Comparison of ENCODE assay signal across 8 cellular contexts in genomic region chr5:119398713-119399492, GRCh38.
DNase-seq lines count a peak whose midpoint lies in the region; ATAC-seq lines count a peak whose summit lies in the region.

No MANE protein-coding gene starts in this region.

- peak overlapping the region; percentile 97 for H3K27ac Mint-ChIP-seq in activated naive CD8-positive, alpha-beta T cell treated with anti-CD3 and anti-CD28 coated beads, Interleukin-2, amount 50 U/mL, for 24 hours
- H3K27ac Mint-ChIP-seq in stimulated activated naive CD8-positive, alpha-beta T cell treated with anti-CD3 and anti-CD28 coated beads, Interleukin-15, amount 100 ng/mL, for 72 hours = peak overlapping the region; percentile 85 to 88

- peak; percentile 43 for DNase-seq in HK-2 (ENCODE audit: unreplicated experiment)
- no peak for DNase-seq in activated naive CD8-positive, alpha-beta T cell treated with anti-CD3 and anti-CD28 coated beads, Interleukin-2, amount 50 U/mL, for 24 hours
- peak; percentile 63 for DNase-seq in kidney glomerular epithelial cell (lab: John Stamatoyannopoulos, UW)
- DNase-seq in stimulated activated naive CD8-positive, alpha-beta T cell treated with anti-CD3 and anti-CD28 coated beads, Interleukin-15, amount 100 ng/mL, for 72 hours = no peak
- DNase-seq in middle frontal gyrus (ENCODE audit: extremely low spot score, low spot score) = no peak
- no peak for DNase-seq in NK-92 treated with Interleukin-12 subunit alpha and Interleukin-12 subunit beta, amount 100 ng/mL, for 24 hours (lab: John Stamatoyannopoulos, UW)
- no peak for DNase-seq in RPMI8226
- no peak for DNase-seq in DMS79 (lab: John Stamatoyannopoulos, UW)

- peaks cover 35% of the 10 kb centered on the region for H3K36me3 Mint-ChIP-seq in activated naive CD8-positive, alpha-beta T cell treated with anti-CD3 and anti-CD28 coated beads, Interleukin-2, amount 50 U/mL, for 24 hours (ENCODE audit: low read depth)

- H3K9me3 Mint-ChIP-seq in activated naive CD8-positive, alpha-beta T cell treated with anti-CD3 and anti-CD28 coated beads, Interleukin-2, amount 50 U/mL, for 24 hours = no peaks in the 10 kb centered on the region
- H3K9me3 Mint-ChIP-seq in stimulated activated naive CD8-positive, alpha-beta T cell treated with anti-CD3 and anti-CD28 coated beads, Interleukin-15, amount 100 ng/mL, for 72 hours = no peaks in the 10 kb centered on the region

- H3K4me1 Mint-ChIP-seq in activated naive CD8-positive, alpha-beta T cell treated with anti-CD3 and anti-CD28 coated beads, Interleukin-2, amount 50 U/mL, for 24 hours = peaks cover 80% of the 10 kb centered on the region
- H3K4me1 Mint-ChIP-seq in stimulated activated naive CD8-positive, alpha-beta T cell treated with anti-CD3 and anti-CD28 coated beads, Interleukin-15, amount 100 ng/mL, for 72 hours = peaks cover 78% of the 10 kb centered on the region

- no peak for ATAC-seq in activated naive CD8-positive, alpha-beta T cell treated with anti-CD3 and anti-CD28 coated beads, Interleukin-2, amount 50 U/mL, for 24 hours
- no peak for ATAC-seq in stimulated activated naive CD8-positive, alpha-beta T cell treated with anti-CD3 and anti-CD28 coated beads, Interleukin-15, amount 100 ng/mL, for 72 hours

- peak overlapping the region; percentile 34 for H3K4me3 Mint-ChIP-seq in activated naive CD8-positive, alpha-beta T cell treated with anti-CD3 and anti-CD28 coated beads, Interleukin-2, amount 50 U/mL, for 24 hours
- H3K4me3 Mint-ChIP-seq in stimulated activated naive CD8-positive, alpha-beta T cell treated with anti-CD3 and anti-CD28 coated beads, Interleukin-15, amount 100 ng/mL, for 72 hours = peak overlapping the region in 1 of 2 donors; percentile 26

- no peaks in the 10 kb centered on the region for H3K27me3 Mint-ChIP-seq in activated naive CD8-positive, alpha-beta T cell treated with anti-CD3 and anti-CD28 coated beads, Interleukin-2, amount 50 U/mL, for 24 hours
- no peaks in the 10 kb centered on the region for H3K27me3 Mint-ChIP-seq in stimulated activated naive CD8-positive, alpha-beta T cell treated with anti-CD3 and anti-CD28 coated beads, Interleukin-15, amount 100 ng/mL, for 72 hours

Comparison
In these comparisons a context has a peak if more than half of its experiments do, and no peak if none do; other contexts are left out.
1. DNase-seq: peak in HK-2 (single experiment) and kidney glomerular epithelial cell (single experiment); none in activated naive CD8-positive, alpha-beta T cell treated with anti-CD3 and anti-CD28 coated beads, Interleukin-2, amount 50 U/mL, for 24 hours (single experiment), stimulated activated naive CD8-positive, alpha-beta T cell treated with anti-CD3 and anti-CD28 coated beads, Interleukin-15, amount 100 ng/mL, for 72 hours (0 of 2), middle frontal gyrus (single experiment), NK-92 treated with Interleukin-12 subunit alpha and Interleukin-12 subunit beta, amount 100 ng/mL, for 24 hours (single experiment), RPMI8226 (single experiment) and DMS79 (single experiment).